Comparison of ENCODE assay signal across 10 cellular contexts in the genomic region with DNA sequence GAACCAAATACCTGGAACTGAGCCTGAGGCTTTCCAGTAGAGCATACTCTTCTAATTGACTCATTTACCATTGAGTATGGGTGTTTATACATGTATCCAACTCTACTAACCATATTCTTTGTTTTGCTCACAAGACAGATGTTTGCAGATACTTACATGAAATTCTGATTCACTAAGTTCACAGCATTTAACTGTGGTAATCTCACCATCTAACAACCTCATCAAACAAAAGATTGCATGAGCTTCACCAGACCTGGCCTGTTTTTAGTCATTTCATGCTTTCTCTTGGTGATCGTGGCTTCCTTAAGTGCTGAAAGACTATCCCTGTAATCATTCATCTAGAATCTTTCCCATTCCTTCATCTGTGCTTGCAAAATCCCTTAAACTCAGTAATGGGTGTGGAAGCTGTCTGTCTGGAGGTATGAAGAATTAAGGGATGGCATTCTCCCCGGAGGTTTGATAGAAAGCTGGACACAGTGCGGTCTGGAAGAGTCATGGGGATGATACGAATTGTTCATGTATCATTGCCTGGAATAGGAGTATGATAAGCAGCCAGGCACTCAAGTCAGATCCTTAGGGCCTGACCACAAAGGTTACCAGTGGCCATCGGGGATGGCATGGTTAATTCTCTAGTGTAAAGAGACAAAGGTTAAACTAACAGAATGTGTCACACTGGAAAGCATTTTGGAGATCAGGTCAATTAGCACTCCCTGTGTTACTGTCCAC. TPM values are rescaled to one million over a fixed set of nuclear protein-coding genes. Genes with fewer than 3 reads are reported as not detected.
DNase-seq lines count a peak whose midpoint lies in the region; ATAC-seq and TF ChIP-seq lines count a peak whose summit lies in the region.
"Had no signal": no experiment of that assay in that cellular context is flagged by ENCODE, and none has a peak within 500 bp of the region (broad histone marks: within the 10 kb centered on the region; RNA-seq: fewer than 3 reads in every experiment).

No MANE protein-coding gene starts in this region.

- H3K27me3 ChIP-seq in RWPE2 (ENCODE audit: insufficient read depth, poor library complexity, severe bottlenecking): no peaks in the 10 kb centered on the region
- no peaks in the 10 kb centered on the region for H3K27me3 ChIP-seq in CD8-positive, alpha-beta memory T cell (ENCODE audit: insufficient read depth, low read length, poor library complexity, severe bottlenecking)

- peaks cover 0 to 2% (median 0%) of the 10 kb centered on the region in 5 donors for H3K9me3 Mint-ChIP-seq in CD8-positive, alpha-beta memory T cell

- peaks cover 41% of the 10 kb centered on the region for H3K4me1 ChIP-seq in RWPE2 (ENCODE audit: insufficient read depth, poor library complexity, severe bottlenecking)
- H3K4me1 ChIP-seq in CD8-positive, alpha-beta memory T cell (ENCODE audit: insufficient read depth, low read length): no peaks in the 10 kb centered on the region

- no peak overlapping the region for H3K27ac Mint-ChIP-seq in CD8-positive, alpha-beta memory T cell

- no peaks in the 10 kb centered on the region for H3K9me3 ChIP-seq in RWPE2 (ENCODE audit: severe bottlenecking)
- no peaks in the 10 kb centered on the region for H3K9me3 ChIP-seq in CD8-positive, alpha-beta memory T cell (ENCODE audit: low read length)

- no peak overlapping the region for H3K4me3 ChIP-seq in RWPE2 (ENCODE audit: severe bottlenecking)
- H3K4me3 ChIP-seq in CD8-positive, alpha-beta memory T cell (ENCODE audit: low read length): no peak overlapping the region

- peaks cover 8 to 18% (median 12%) of the 10 kb centered on the region in 3 donors for H3K4me1 Mint-ChIP-seq in CD8-positive, alpha-beta memory T cell

- POLR2A ChIA-PET in CD8-positive, alpha-beta memory T cell (lab: Charles Lee): no interaction called here

- H3K27ac ChIP-seq in RWPE2 (ENCODE audit: poor library complexity, severe bottlenecking): peak overlapping the region; percentile 57
- H3K27ac ChIP-seq in CD8-positive, alpha-beta memory T cell (ENCODE audit: low read depth, low read length): no peak overlapping the region

- TF ChIP-seq CTCF in RWPE2 (IDR thresholded peaks at IDR 0.05; ENCODE audit: poor library complexity, severe bottlenecking): no peak

- ATAC-seq in GM18868 (IDR thresholded peaks at IDR 0.05; ENCODE audit: unreplicated experiment) (peak; percentile 38), RWPE2 (ENCODE audit: low read depth) (peak; percentile 70), HG02938 (IDR thresholded peaks at IDR 0.05; ENCODE audit: unreplicated experiment) (no peak)

- no peaks in the 10 kb centered on the region for H3K36me3 ChIP-seq in RWPE2 (ENCODE audit: low read depth)
- no peaks in the 10 kb centered on the region for H3K36me3 ChIP-seq in CD8-positive, alpha-beta memory T cell (ENCODE audit: insufficient read depth, low read length)

- peaks cover 0 to 3% (median 2%) of the 10 kb centered on the region in 3 donors for H3K36me3 Mint-ChIP-seq in CD8-positive, alpha-beta memory T cell

- CTCF ChIA-PET in CD8-positive, alpha-beta memory T cell (lab: Charles Lee): no interaction called here

- H3K27me3 Mint-ChIP-seq in CD8-positive, alpha-beta memory T cell: peaks cover 12 to 16% of the 10 kb centered on the region in 2 donors

- DNase-seq in RWPE2 (ENCODE audit: low spot score) (no peak), fibroblast of gingiva (ENCODE audit: low read depth) (peak; percentile 41), renal cortical epithelial cell (ENCODE audit: low read depth) (peak; percentile 89), DMS79 treated with DMSO at 0.1 percent for 48 hours (lab: John Stamatoyannopoulos, UW) (no peak)
- DNase-seq in CD8-positive, alpha-beta memory T cell: no peak
- DNase-seq: activated gamma-delta T cell, NCI-H1048, posterior cingulate gyrus had no signal

- no peak overlapping the region for H3K4me3 Mint-ChIP-seq in CD8-positive, alpha-beta memory T cell

RNA-seq across cellular contexts. Expression of a gene that starts 42.0 kb away (rescaled TPM):
- 21.5 and 62.7 TPM in 2 replicates for total RNA-seq in renal cortical epithelial cell
- total RNA-seq in CD8-positive, alpha-beta memory T cell: 1 to 10 TPM; 3.7 TPM
- 0.30 TPM for polyA plus RNA-seq in CD8-positive, alpha-beta memory T cell

Comparison
In these comparisons a context has a peak if more than half of its experiments do, and no peak if none do; other contexts are left out.
1. DNase-seq: peak in fibroblast of gingiva (single experiment) and renal cortical epithelial cell (single experiment); none in RWPE2 (single experiment), DMS79 treated with DMSO at 0.1 percent for 48 hours (single experiment) and CD8-positive, alpha-beta memory T cell (0 of 5).